23 cellular contexts compared by ENCODE assay signal in the genomic region with DNA sequence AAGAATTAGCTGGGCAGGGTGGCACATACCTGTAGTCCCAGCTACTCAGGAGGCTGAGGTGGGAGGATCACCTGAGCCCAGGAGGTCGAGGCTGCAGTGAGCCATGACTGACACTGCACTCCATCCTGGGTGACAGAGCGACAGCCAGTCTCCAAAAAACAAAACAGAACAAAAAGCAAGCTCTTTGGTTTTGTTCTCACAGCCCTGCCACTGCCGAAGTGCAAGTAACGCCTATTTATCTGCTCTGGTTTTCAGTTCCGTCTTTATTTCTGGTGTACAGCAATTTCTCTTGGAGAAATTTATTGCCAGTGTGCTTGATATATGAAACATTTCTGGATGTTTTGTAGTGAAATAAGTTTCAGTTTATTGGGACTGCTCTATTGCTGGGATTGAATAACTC.
DNase-seq lines count a peak whose midpoint lies in the region; ATAC-seq and TF ChIP-seq lines count a peak whose summit lies in the region.
"Had no signal": no experiment of that assay in that cellular context is flagged by ENCODE, and none has a peak within 500 bp of the region (broad histone marks: within the 10 kb centered on the region; RNA-seq: fewer than 3 reads in every experiment).

No MANE protein-coding gene starts in this region.

- H3K4me1 ChIP-seq in gastrocnemius medialis: peaks cover 39 to 53% of the 10 kb centered on the region in 2 donors

- H3K27me3 Mint-ChIP-seq in activated T-cell treated with anti-CD3 and anti-CD28 coated beads, Interleukin-2, amount 50 U/mL, for 4 hours (ENCODE audit: low read depth): no peaks in the 10 kb centered on the region
- H3K27me3 Mint-ChIP-seq: B cell, IgD-negative memory B cell had no signal

- H3K36me3 ChIP-seq in SK-N-MC (ENCODE audit: insufficient read depth, low read length) (peaks cover 26% of the 10 kb centered on the region), gastrocnemius medialis (no peaks in the 10 kb centered on the region)

- no peaks in the 10 kb centered on the region for H3K9me3 Mint-ChIP-seq in activated T-cell treated with anti-CD3 and anti-CD28 coated beads, Interleukin-2, amount 50 U/mL, for 4 hours
- H3K9me3 Mint-ChIP-seq: CD8-positive, alpha-beta T cell; IgD-negative memory B cell had no signal

- ATAC-seq in esophagus mucosa (peak; percentile 6), gastrocnemius medialis (no peak)
- ATAC-seq in activated CD4-positive, CD25-positive, alpha-beta regulatory T cell treated with anti-CD3 and anti-CD28 coated beads, Interleukin-2, amount 50 U/mL, for 24 hours: no peak
- no peak for ATAC-seq in activated T-cell treated with anti-CD3 and anti-CD28 coated beads, Interleukin-2, amount 50 U/mL, for 4 hours
- ATAC-seq: CD8-positive, alpha-beta T cell; HCT116; PC-3 had no signal

- H3K4me3 Mint-ChIP-seq in activated T-cell treated with anti-CD3 and anti-CD28 coated beads, Interleukin-2, amount 50 U/mL, for 4 hours: no peak overlapping the region
- H3K4me3 Mint-ChIP-seq: B cell; CD8-positive, alpha-beta T cell; IgD-negative memory B cell had no signal

- H3K36me3 Mint-ChIP-seq in activated T-cell treated with anti-CD3 and anti-CD28 coated beads, Interleukin-2, amount 50 U/mL, for 4 hours (ENCODE audit: insufficient read depth): peaks cover 24% of the 10 kb centered on the region

- intact Hi-C loops in gastrocnemius medialis (cut with DNase I; ENCODE audit: low total_unique reads): no loop called here

- H3K27ac ChIP-seq in SK-N-MC: 0 out of 2 replicates have a peak overlapping the region, but pooled peaks have one; percentile 8
- peak overlapping the region in 3 of 4 donors; percentile 1 to 90 (median 85) for H3K27ac ChIP-seq in gastrocnemius medialis
- H3K27ac ChIP-seq: C4-2B, KMS-11 had no signal

- DNase-seq in NOMO-1 treated with DMSO at 0.1 percent for 48 hours (lab: John Stamatoyannopoulos, UW; ENCODE audit: unreplicated experiment): peak; percentile 36
- no peak for DNase-seq in SK-N-MC (ENCODE audit: low read depth, low spot score)
- no peak for DNase-seq in gastrocnemius medialis
- no peak for DNase-seq in GM19238 (ENCODE audit: insufficient read length, low spot score)
- no peak for DNase-seq in activated T-cell treated with anti-CD3 and anti-CD28 coated beads, Interleukin-2, amount 50 U/mL, for 4 hours
- no peak for DNase-seq in NK-92 treated with Interleukin-12 subunit alpha and Interleukin-12 subunit beta, amount 100 ng/mL, for 24 hours (lab: John Stamatoyannopoulos, UW)
- DNase-seq: Caco-2; CD8-positive, alpha-beta T cell; NCI-H1092 treated with DMSO at 0.1 percent for 48 hours; NCI-H1436 treated with DMSO at 0.1 percent for 48 hours; NCI-H187 treated with DMSO at 0.1 percent for 48 hours; NCI-H446; NCI-H524 treated with DMSO at 0.1 percent for 48 hours; NCI-H774; PC-3; Right ventricle myocardium superior had no signal

- H3K4me1 Mint-ChIP-seq in activated T-cell treated with anti-CD3 and anti-CD28 coated beads, Interleukin-2, amount 50 U/mL, for 4 hours (ENCODE audit: low read depth): peaks cover 40% of the 10 kb centered on the region

- H3K27me3 ChIP-seq in gastrocnemius medialis: no peaks in the 10 kb centered on the region

- H3K4me3 ChIP-seq in SK-N-MC (no peak overlapping the region), gastrocnemius medialis (no peak overlapping the region)

- H3K9me3 ChIP-seq in SK-N-MC (ENCODE audit: low read depth, low read length) (no peaks in the 10 kb centered on the region), gastrocnemius medialis (no peaks in the 10 kb centered on the region)
- H3K9me3 ChIP-seq: Caco-2 had no signal

- no peak for TF ChIP-seq CTCF in gastrocnemius medialis (IDR thresholded peaks at IDR 0.05 in 4 of 5, conservative IDR thresholded peaks at IDR 0.05 in 1 of 5)

- in situ Hi-C loops in gastrocnemius medialis (cut with MboI; ENCODE audit: low sequenced_read_pairs in 4 of 4): no loop called here

- no peak overlapping the region for H3K9ac ChIP-seq in SK-N-MC (ENCODE audit: insufficient read length)
- H3K9ac ChIP-seq: KMS-11 had no signal

- no peak for TF ChIP-seq POLR2A in gastrocnemius medialis (IDR thresholded peaks at IDR 0.05)
